6 cellular contexts compared by ENCODE assay signal in the genomic region with DNA sequence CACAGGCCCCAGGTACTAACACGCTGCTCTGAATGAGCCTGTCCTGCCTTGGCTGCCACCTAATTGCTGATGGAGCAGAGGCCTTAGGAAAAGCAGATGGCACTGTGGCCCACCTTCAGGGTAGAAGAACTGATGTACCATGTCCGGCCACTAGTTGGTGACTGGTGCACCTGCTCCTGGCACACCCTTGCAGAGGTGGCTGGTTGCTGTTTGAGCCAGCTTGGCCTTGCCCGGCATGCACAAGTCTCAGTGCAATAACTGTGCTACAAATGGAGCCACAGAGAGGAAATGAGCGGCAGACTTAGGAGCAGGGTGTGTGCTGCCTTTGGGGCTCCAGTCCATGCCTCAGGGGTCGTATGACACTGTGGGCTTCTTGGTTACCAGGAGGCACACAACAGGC. TPM values are rescaled to one million over a fixed set of nuclear protein-coding genes. Genes with fewer than 3 reads are reported as not detected.
"Had no signal": no experiment of that assay in that cellular context is flagged by ENCODE, and none has a peak within 500 bp of the region (broad histone marks: within the 10 kb centered on the region; RNA-seq: fewer than 3 reads in every experiment).

No MANE protein-coding gene starts in this region.

RNA-seq across cellular contexts. Expression of a gene that starts 54.4 kb away (rescaled TPM):
- total RNA-seq: GM23248, H1, HFFc6, HT1080 had no signal
- polyA plus RNA-seq: GM23248, H1, HepG2, IgD-negative memory B cell had no signal
